8 cellular contexts compared by ENCODE assay signal in genomic region chr4:122922877-122923511, GRCh38. TPM values are rescaled to one million over a fixed set of nuclear protein-coding genes. Genes with fewer than 3 reads are reported as not detected.
DNase-seq lines count a peak whose midpoint lies in the region; ATAC-seq and TF ChIP-seq lines count a peak whose summit lies in the region.

No MANE protein-coding gene starts in this region.

- H3K14ac ChIP-seq in H9 (ENCODE audit: insufficient read depth, low read length) (no peak overlapping the region), neuronal stem cell (ENCODE audit: low read length) (no peak overlapping the region)

- no CpG with 5 or more reads among the region's 34 CpGs for WGBS in H9 (ENCODE audit: extremely low coverage, insufficient read length, low lambda C conversion rate)
- no CpG with 5 or more reads among the region's 34 CpGs for WGBS in neuronal stem cell (ENCODE audit: extremely low coverage in 2 of 2, insufficient read length in 2 of 2, insufficient replicate concordance in 1 of 2), 2 donors

- H4K91ac ChIP-seq in H9 (ENCODE audit: insufficient read length, low read depth, low read length) = no peak overlapping the region
- no peak overlapping the region for H4K91ac ChIP-seq in neuronal stem cell (ENCODE audit: low read depth, low read length, poor library complexity)

- H3K27ac Mint-ChIP-seq in H9 = peak overlapping the region; percentile 95 to 97 (median 97)

- H3K4ac ChIP-seq in H9 (ENCODE audit: low read depth, low read length) (no peak overlapping the region), neuronal stem cell (ENCODE audit: low read length) (no peak overlapping the region)

- peak; percentile 87 for DNase-seq in ELR (ENCODE audit: low read depth)
- peak; percentile 88 for DNase-seq in H9
- peak; percentile 88 for DNase-seq in MG63
- peak; percentile 70 for DNase-seq in SIG-M5 (lab: John Stamatoyannopoulos, UW)
- DNase-seq in activated gamma-delta T cell treated with anti-CD3 and anti-CD28 coated beads, Interleukin-2, amount 50 U/mL, for 16 hours (ENCODE audit: low read depth) = peak; percentile 75
- DNase-seq in foreskin keratinocyte = peak; percentile 62 to 76
- peak; percentile 83 for DNase-seq in neuronal stem cell (ENCODE audit: low spot score)
- DNase-seq in superior temporal gyrus (ENCODE audit: extremely low spot score) = peak; percentile 96

- H3K79me1 ChIP-seq in H9 (ENCODE audit: insufficient read depth, low read depth, low read length, poor library complexity, severe bottlenecking) (no peaks in the 10 kb centered on the region), neuronal stem cell (ENCODE audit: low read depth, low read length) (peaks cover 3% of the 10 kb centered on the region)

- no peak overlapping the region for H3T11ph ChIP-seq in H9 (ENCODE audit: low read length)

- no peak overlapping the region; a peak in 1 of 5 replicates for H3K4me3 Mint-ChIP-seq in H9

- no peak overlapping the region for H2BK20ac ChIP-seq in H9 (ENCODE audit: low read depth, low read length, poor library complexity, severe bottlenecking)

- H3K27me3 Mint-ChIP-seq in H9 (ENCODE audit: low read depth) = no peaks in the 10 kb centered on the region

- H2BK15ac ChIP-seq in H9 (ENCODE audit: low read depth, low read length) = no peak overlapping the region
- no peak overlapping the region for H2BK15ac ChIP-seq in neuronal stem cell (ENCODE audit: low read length)

- no peaks in the 10 kb centered on the region for H3K9me3 Mint-ChIP-seq in H9

- H2BK12ac ChIP-seq in H9 (ENCODE audit: insufficient read length, low read depth, low read length) (no peak overlapping the region), neuronal stem cell (ENCODE audit: low read length) (no peak overlapping the region)

- no peaks in the 10 kb centered on the region for H3K36me3 Mint-ChIP-seq in H9 (ENCODE audit: insufficient read depth in 1 of 3, low read depth in 3 of 3)

- H3K79me2 ChIP-seq in H9 (ENCODE audit: insufficient read depth, low read length) = peaks cover 17% of the 10 kb centered on the region; the same call in 1 of the 2 replicates

- H2BK5ac ChIP-seq in H9 (ENCODE audit: insufficient read length, low read length) (no peak overlapping the region), neuronal stem cell (ENCODE audit: low read length) (no peak overlapping the region)

- H4K8ac ChIP-seq in H9 (replicated peaks; ENCODE audit: insufficient read length, low read depth, low read length) (no peak overlapping the region), neuronal stem cell (ENCODE audit: low read depth, low read length) (no peak overlapping the region)

- H2AK5ac ChIP-seq in H9 (ENCODE audit: insufficient read length, low read length) (no peak overlapping the region), neuronal stem cell (ENCODE audit: low read depth, low read length) (no peak overlapping the region)

- H3K9ac ChIP-seq in H9 (ENCODE audit: extremely low read depth, insufficient read length, low read length) (peak overlapping the region; percentile 81), neuronal stem cell (ENCODE audit: low read depth, low read length, poor library complexity) (no peak overlapping the region)

- TF ChIP-seq CTCF in H9 (conservative IDR thresholded peaks at IDR 0.05) (no peak), foreskin keratinocyte (conservative IDR thresholded peaks at IDR 0.05) (no peak)

- H3K4me2 ChIP-seq in H9 (ENCODE audit: insufficient read depth, insufficient read length, low read length) (peak overlapping the region; percentile 76), neuronal stem cell (ENCODE audit: insufficient read depth, low read length, poor library complexity, severe bottlenecking) (peak overlapping the region; percentile 64)

- peaks cover 7% of the 10 kb centered on the region for H3K23me2 ChIP-seq in H9 (ENCODE audit: insufficient read length, low read depth, low read length, poor library complexity, severe bottlenecking)

- peaks cover 11 to 14% of the 10 kb centered on the region in 2 experiments for H3K4me1 Mint-ChIP-seq in H9

- no peak overlapping the region for H2BK120ac ChIP-seq in H9 (ENCODE audit: low read depth, low read length, poor library complexity, severe bottlenecking)
- H2BK120ac ChIP-seq in neuronal stem cell (ENCODE audit: low read depth, low read length) = no peak overlapping the region

- H3K4me1 ChIP-seq in H9 (ENCODE audit: insufficient read depth, low read length) (peaks cover 7% of the 10 kb centered on the region), foreskin keratinocyte (no peaks in the 10 kb centered on the region), neuronal stem cell (ENCODE audit: control insufficient read depth in 2 of 2, insufficient read depth in 1 of 2, low read depth in 1 of 2, low read length in 2 of 2) (peaks cover 4 to 6% of the 10 kb centered on the region in 2 donors)

- H3K36me3 ChIP-seq in MG63 (peaks cover 8% of the 10 kb centered on the region; the same call in 1 of the 2 replicates), neuronal stem cell (replicated peaks in 1 of 2; ENCODE audit: control insufficient read depth in 2 of 2, insufficient read depth in 2 of 2, low read length in 2 of 2) (peaks cover 0 to 10% of the 10 kb centered on the region in 2 donors)

- H3K9me3 ChIP-seq in H9 (ENCODE audit: control insufficient read depth, low read depth, low read length) (no peaks in the 10 kb centered on the region), MG63 (no peaks in the 10 kb centered on the region), neuronal stem cell (replicated peaks in 1 of 2; ENCODE audit: control insufficient read depth in 2 of 2, insufficient read depth in 1 of 2, low read depth in 1 of 2, low read length in 2 of 2) (no peaks in the 10 kb centered on the region)

- no peaks in the 10 kb centered on the region for H3K27me3 ChIP-seq in H9 (ENCODE audit: insufficient read depth, low read length)
- H3K27me3 ChIP-seq in MG63 = no peaks in the 10 kb centered on the region
- no peaks in the 10 kb centered on the region for H3K27me3 ChIP-seq in foreskin keratinocyte
- H3K27me3 ChIP-seq in neuronal stem cell (ENCODE audit: control insufficient read depth in 3 of 3, insufficient read depth in 3 of 3, low read depth in 1 of 3, low read length in 3 of 3) = no peaks in the 10 kb centered on the region

- H3K27ac ChIP-seq in H9 (ENCODE audit: insufficient read length, low read depth, low read length) (no peak overlapping the region), foreskin keratinocyte (peak overlapping the region; percentile 56), neuronal stem cell (replicated peaks; ENCODE audit: low read length) (peak overlapping the region; percentile 88)

- peak; percentile 96 for ATAC-seq in foreskin keratinocyte

- no peak overlapping the region for H3K23ac ChIP-seq in H9 (ENCODE audit: insufficient read length, low read depth, low read length)
- H3K23ac ChIP-seq in neuronal stem cell (ENCODE audit: low read depth, low read length, poor library complexity) = no peak overlapping the region

- H2AFZ ChIP-seq in H9 (ENCODE audit: low read length) (no peak overlapping the region), neuronal stem cell (ENCODE audit: low read length) (peak overlapping the region; percentile 94)

- no peak overlapping the region for H3K56ac ChIP-seq in H9 (ENCODE audit: insufficient read length, low read depth, low read length)

- no peaks in the 10 kb centered on the region for H4K20me1 ChIP-seq in H9 (ENCODE audit: control insufficient read depth, insufficient read depth, insufficient read length)

- H4K5ac ChIP-seq in H9 (ENCODE audit: insufficient read length, low read depth, low read length) = no peak overlapping the region

- H3K18ac ChIP-seq in H9 (ENCODE audit: insufficient read length, low read depth, low read length) = no peak overlapping the region
- H3K18ac ChIP-seq in neuronal stem cell (ENCODE audit: low read length) = peak overlapping the region; percentile 83

- H3K4me3 ChIP-seq in MG63 = peak overlapping the region; percentile 91
- H3K4me3 ChIP-seq in neuronal stem cell (ENCODE audit: low read length in 2 of 2) = peak overlapping the region; percentile 59 to 96

RNA-seq across cellular contexts. Expression of gene NUDT6, which starts 0.6 kb away (rescaled TPM):
- total RNA-seq in H9 (2021) = 3.9 and 4.0 TPM in 2 replicates
- total RNA-seq in MG63 (2014; rRNA removed; shearing (Covaris generic); ENCODE audit: low replicate concordance) = 17.9 and 34.5 TPM in 2 replicates
- total RNA-seq in foreskin keratinocyte = 6.2 and 8.7 TPM in 2 replicates
- 6.1 and 7.2 TPM in 2 replicates for polyA plus RNA-seq in foreskin keratinocyte
- polyA plus RNA-seq in neuronal stem cell (2013, experiment 1 of 2) = 13.7 TPM
- 13.6 TPM for polyA plus RNA-seq in neuronal stem cell (2013, experiment 2 of 2)
